In genomic region chr12:111763552-111763951, GRCh38 we compare ENCODE assay signal across 1 cellular context. TPM values are rescaled to one million over a fixed set of nuclear protein-coding genes. Genes with fewer than 3 reads are reported as not detected.
"Had no signal": no experiment of that assay in that cellular context is flagged by ENCODE, and none has a peak within 500 bp of the region (broad histone marks: within the 10 kb centered on the region; RNA-seq: fewer than 3 reads in every experiment).

No MANE protein-coding gene starts in this region.

RNA-seq across cellular contexts. Expression of gene ALDH2, which starts 3.2 kb away (rescaled TPM):
- total RNA-seq: MCF 10A had no signal
